In genomic region chr2:207727256-207727655, GRCh38 we compare ENCODE assay signal across 14 cellular contexts. TPM values are rescaled to one million over a fixed set of nuclear protein-coding genes. Genes with fewer than 3 reads are reported as not detected.
DNase-seq lines count a peak whose midpoint lies in the region; ATAC-seq, FAIRE-seq and TF ChIP-seq lines count a peak whose summit lies in the region.
"Had no signal": no experiment of that assay in that cellular context is flagged by ENCODE, and none has a peak within 500 bp of the region (broad histone marks: within the 10 kb centered on the region; RNA-seq: fewer than 3 reads in every experiment).

No MANE protein-coding gene starts in this region.

- H2BK5ac ChIP-seq in mesendoderm (ENCODE audit: low read length), result no peak overlapping the region

- no peak overlapping the region for H3K4ac ChIP-seq in mesendoderm (ENCODE audit: low read depth, low read length)

- H3K4me1 Mint-ChIP-seq in astrocyte (ENCODE audit: low read depth, unreplicated experiment), result peaks cover 2% of the 10 kb centered on the region

- no peaks in the 10 kb centered on the region for H3K79me1 ChIP-seq in mesendoderm (ENCODE audit: low read length)

- H3K23ac ChIP-seq in mesendoderm (ENCODE audit: low read length), result no peak overlapping the region

- H2AFZ ChIP-seq in astrocyte (ENCODE audit: low read depth, low read length), result no peak overlapping the region
- H2AFZ ChIP-seq: parathyroid adenoma had no signal

- peak; percentile 92 for ATAC-seq in foreskin keratinocyte
- ATAC-seq in HG02678 (IDR thresholded peaks at IDR 0.05; ENCODE audit: unreplicated experiment), result no peak
- ATAC-seq: activated naive CD4-positive, alpha-beta T cell treated with anti-CD3 and anti-CD28 coated beads, Interleukin-2, amount 50 U/mL, for 72 hours had no signal

- no peak overlapping the region for H3K56ac ChIP-seq in mesendoderm (ENCODE audit: low read length)

- H3K36me3 ChIP-seq in astrocyte (ENCODE audit: insufficient read depth, low read length) (no peaks in the 10 kb centered on the region), mesendoderm (ENCODE audit: control insufficient read depth, insufficient read depth, low read length) (no peaks in the 10 kb centered on the region)

- H3K4me2 ChIP-seq in astrocyte (ENCODE audit: low read length), result no peak overlapping the region
- no peak overlapping the region for H3K4me2 ChIP-seq in mesendoderm (ENCODE audit: low read length)

- H3K4me1 ChIP-seq in astrocyte (ENCODE audit: insufficient read depth, low read length), result no peaks in the 10 kb centered on the region
- peaks cover 24% of the 10 kb centered on the region for H3K4me1 ChIP-seq in foreskin keratinocyte
- H3K4me1 ChIP-seq in mesendoderm (ENCODE audit: control insufficient read depth, low read depth, low read length), result no peaks in the 10 kb centered on the region

- no peak overlapping the region for H2BK15ac ChIP-seq in mesendoderm (replicated peaks; ENCODE audit: low read depth)

- FAIRE-seq in astrocyte (lab: Jason Lieb, UNC), result no peak

- H3K79me2 ChIP-seq in astrocyte (ENCODE audit: insufficient read depth, low read length) (peaks cover 2% of the 10 kb centered on the region), mesendoderm (ENCODE audit: control insufficient read depth, insufficient read depth, low read length) (no peaks in the 10 kb centered on the region)
- H3K79me2 ChIP-seq: parathyroid adenoma had no signal

- H4K5ac ChIP-seq in mesendoderm (ENCODE audit: low read length), result no peak overlapping the region

- no peaks in the 10 kb centered on the region for H3K27me3 Mint-ChIP-seq in astrocyte (ENCODE audit: low read depth, unreplicated experiment)

- no peak for TF ChIP-seq CTCF in astrocyte (IDR thresholded peaks at IDR 0.05; ENCODE audit: insufficient read depth, low read depth, low read length)
- TF ChIP-seq CTCF in foreskin keratinocyte (conservative IDR thresholded peaks at IDR 0.05), result no peak

- no peaks in the 10 kb centered on the region for H3K9me3 ChIP-seq in astrocyte (ENCODE audit: insufficient read depth, low read depth, low read length)
- H3K9me3 ChIP-seq: SJSA1 had no signal

- no peak overlapping the region for H3K18ac ChIP-seq in mesendoderm (ENCODE audit: low read length)

- no peak overlapping the region for H4K8ac ChIP-seq in mesendoderm (ENCODE audit: low read depth, low read length)

- H3K9ac ChIP-seq in astrocyte (ENCODE audit: low read length), result no peak overlapping the region
- no peak overlapping the region for H3K9ac ChIP-seq in mesendoderm (ENCODE audit: low read length)
- H3K9ac ChIP-seq: parathyroid adenoma had no signal

- H2AK5ac ChIP-seq in mesendoderm (ENCODE audit: low read length), result no peak overlapping the region

- no peaks in the 10 kb centered on the region for H3K36me3 Mint-ChIP-seq in astrocyte (ENCODE audit: low read depth, unreplicated experiment)
- H3K36me3 Mint-ChIP-seq: activated naive CD4-positive, alpha-beta T cell treated with anti-CD3 and anti-CD28 coated beads, Interleukin-2, amount 50 U/mL, for 72 hours had no signal

- WGBS in mesendoderm (ENCODE audit: extremely low coverage, insufficient coverage, low lambda C conversion rate), result 100% methylated on average over 1 of the region's 3 CpGs

- no peak overlapping the region for H3K27ac Mint-ChIP-seq in astrocyte (ENCODE audit: unreplicated experiment)
- H3K27ac Mint-ChIP-seq: mesothelial cell of epicardium had no signal

- H4K20me1 ChIP-seq in astrocyte (ENCODE audit: insufficient read depth, low read length), result no peaks in the 10 kb centered on the region

- DNase-seq in AG08395 (ENCODE audit: low spot score) (peak; percentile 25), HCEC 1CT (peak; percentile 62), astrocyte (ENCODE audit: low read depth) (peak; percentile 30), foreskin keratinocyte (peak in 1 of 2 donors; percentile 66), retina (no peak), mesendoderm (no peak), SHP77 treated with DMSO at 0.1 percent for 48 hours (lab: John Stamatoyannopoulos, UW) (no peak)
- DNase-seq: DMS 273 treated with DMSO at 0.1 percent for 48 hours; stimulated activated CD4-positive, alpha-beta T cell treated with anti-CD3 and anti-CD28 coated beads, Interleukin-12 subunit alpha, Interleukin-12 subunit beta, amount 100 ng/mL, for 4 hours had no signal

- H3K4me3 Mint-ChIP-seq in astrocyte (ENCODE audit: unreplicated experiment), result no peak overlapping the region
- H3K4me3 Mint-ChIP-seq: mesothelial cell of epicardium had no signal

- no peak overlapping the region for H3K4me3 ChIP-seq in astrocyte (ENCODE audit: insufficient read depth, low read depth, low read length)
- H3K4me3 ChIP-seq in mesendoderm (ENCODE audit: low read length), result no peak overlapping the region
- H3K4me3 ChIP-seq: SJSA1 had no signal

- no peaks in the 10 kb centered on the region for H3K9me3 Mint-ChIP-seq in astrocyte (ENCODE audit: unreplicated experiment)
- H3K9me3 Mint-ChIP-seq: activated naive CD4-positive, alpha-beta T cell treated with anti-CD3 and anti-CD28 coated beads, Interleukin-2, amount 50 U/mL, for 72 hours; mesothelial cell of epicardium had no signal

- no peak overlapping the region for H2BK120ac ChIP-seq in mesendoderm (ENCODE audit: low read depth, low read length)

- H3K27me3 ChIP-seq in astrocyte (ENCODE audit: insufficient read depth, low read length), result no peaks in the 10 kb centered on the region
- no peaks in the 10 kb centered on the region for H3K27me3 ChIP-seq in foreskin keratinocyte
- no peaks in the 10 kb centered on the region for H3K27me3 ChIP-seq in mesendoderm (ENCODE audit: insufficient read depth, low read length, poor library complexity)
- H3K27me3 ChIP-seq: SJSA1 had no signal

- H3K27ac ChIP-seq in astrocyte (ENCODE audit: low read depth, low read length), result no peak overlapping the region
- H3K27ac ChIP-seq in foreskin keratinocyte, result peak overlapping the region; percentile 37
- no peak overlapping the region for H3K27ac ChIP-seq in mesendoderm (ENCODE audit: low read depth, low read length)
- H3K27ac ChIP-seq: parathyroid adenoma, SJSA1 had no signal

RNA-seq across cellular contexts. Expression of gene CCNYL1, which starts 15.8 kb away (rescaled TPM):
- total RNA-seq in astrocyte (26.2 and 35.2 TPM in 2 replicates), foreskin keratinocyte (20.8 and 22.5 TPM in 2 replicates)
- polyA plus RNA-seq in foreskin keratinocyte, result 11.4 and 12.9 TPM in 2 replicates
- 21.5 TPM for polyA plus RNA-seq in mesendoderm (2013, experiment 1 of 2)
- polyA plus RNA-seq in mesendoderm (2013, experiment 2 of 2), result 22.0 TPM

RNA-seq across cellular contexts. Expression of gene FZD5, which starts 42.5 kb away (rescaled TPM):
- total RNA-seq in astrocyte (3.2 and 3.7 TPM in 2 replicates), foreskin keratinocyte (3.6 and 4.3 TPM in 2 replicates)
- polyA plus RNA-seq in foreskin keratinocyte, result 0.95 and 1.3 TPM in 2 replicates
- polyA plus RNA-seq in mesendoderm (2013, experiment 1 of 2), result 42.5 TPM
- polyA plus RNA-seq in mesendoderm (2013, experiment 2 of 2), result 41.3 TPM

Comparison
In these comparisons a context has a peak if more than half of its experiments do, and no peak if none do; other contexts are left out.
1. DNase-seq: peak in AG08395 (single experiment), HCEC 1CT (single experiment) and astrocyte (single experiment); none in retina (single experiment), mesendoderm (single experiment) and SHP77 treated with DMSO at 0.1 percent for 48 hours (single experiment).